Comparison of ENCODE assay signal across 16 cellular contexts in the genomic region with DNA sequence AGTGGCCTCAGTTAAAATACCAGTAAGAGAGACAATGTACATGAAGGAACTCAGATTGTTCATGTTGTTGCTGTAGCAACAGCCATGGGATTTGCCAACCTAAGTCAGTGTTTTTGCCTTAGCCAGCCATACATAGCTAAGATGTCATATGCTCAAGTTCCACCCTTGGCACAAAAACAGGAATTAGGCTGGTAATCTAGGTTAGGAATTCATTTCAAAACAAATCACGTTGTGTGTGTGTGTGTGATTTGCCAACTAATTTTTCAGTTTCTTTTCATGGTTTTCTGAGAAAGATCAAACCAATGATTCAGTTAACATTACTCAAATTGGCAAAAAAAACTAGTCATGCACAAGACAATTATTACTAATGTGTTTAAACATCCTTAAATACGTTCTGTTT.
A peak's percentile ranks its signal among the peaks of the same experiment; 100 is the strongest.
DNase-seq lines count a peak whose midpoint lies in the region; ATAC-seq, FAIRE-seq and TF ChIP-seq lines count a peak whose summit lies in the region.
"Had no signal": no experiment of that assay in that cellular context is flagged by ENCODE, and none has a peak within 500 bp of the region (broad histone marks: within the 10 kb centered on the region; RNA-seq: fewer than 3 reads in every experiment).

No MANE protein-coding gene starts in this region.

- H3K4me3 ChIP-seq in cardiac fibroblast (replicated peaks in 1 of 2; ENCODE audit: low read depth in 2 of 2, low read length in 2 of 2) = no peak overlapping the region
- no peak overlapping the region for H3K4me3 ChIP-seq in body of pancreas
- H3K4me3 ChIP-seq: heart left ventricle had no signal

- TF ChIP-seq POLR2A in body of pancreas (IDR thresholded peaks at IDR 0.05) = no peak

- no peak for DNase-seq in D721Med (ENCODE audit: insufficient read length, low spot score)
- DNase-seq in M059J (ENCODE audit: low read depth) = peak; percentile 72
- peak; percentile 90 to 95 for DNase-seq in cardiac fibroblast (ENCODE audit: low read depth in 2 of 2)
- peak; percentile 37 to 40 for DNase-seq in lung microvascular endothelial cell (ENCODE audit: low read depth in 2 of 2)
- no peak for DNase-seq in activated naive CD8-positive, alpha-beta T cell treated with anti-CD3 and anti-CD28 coated beads for 36 hours
- no peak for DNase-seq in body of pancreas
- no peak for DNase-seq in NCI-H2029 treated with DMSO at 0.1 percent for 48 hours (lab: John Stamatoyannopoulos, UW)
- no peak for DNase-seq in posterior vena cava (ENCODE audit: low spot score)
- DNase-seq: activated effector memory CD4-positive, alpha-beta T cell treated with Interleukin-2 at 50 U/mL for 16 hours; Calu3; heart left ventricle; NCI-H526 treated with DMSO at 0.1 percent for 48 hours; stimulated activated CD4-positive, alpha-beta T cell treated with anti-CD3 and anti-CD28 coated beads, Interleukin-4, amount 100 ng/mL, for 24 hours had no signal

- H3K4me1 Mint-ChIP-seq in activated naive CD8-positive, alpha-beta T cell treated with anti-CD3 and anti-CD28 coated beads for 36 hours = no peaks in the 10 kb centered on the region

- H3K4me1 ChIP-seq in body of pancreas = no peaks in the 10 kb centered on the region
- H3K4me1 ChIP-seq: parathyroid adenoma had no signal

- no peaks in the 10 kb centered on the region for H3K9me3 Mint-ChIP-seq in activated naive CD8-positive, alpha-beta T cell treated with anti-CD3 and anti-CD28 coated beads for 36 hours
- H3K9me3 Mint-ChIP-seq: dendritic cell treated with granulocyte-macrophage colony-stimulating factor and Interleukin-4, amounts not matched to agents 40 ng/mL and 50 ng/mL, for 4 days; stimulated activated naive CD8-positive, alpha-beta T cell treated with anti-CD3 and anti-CD28 coated beads, Interleukin-15, Interleukin-2, amounts not matched to agents 100 ng/mL and 50 ng/mL, for 24 hours had no signal

- no peak for ATAC-seq in body of pancreas
- ATAC-seq: heart left ventricle had no signal

- no peak for TF ChIP-seq CTCF in D721Med (IDR thresholded peaks at IDR 0.05; ENCODE audit: insufficient read depth, missing control alignments)
- TF ChIP-seq CTCF in cardiac fibroblast (IDR thresholded peaks at IDR 0.05; ENCODE audit: low read depth, low read length) = no peak
- no peak for TF ChIP-seq CTCF in body of pancreas (IDR thresholded peaks at IDR 0.05)

- H3K9me3 ChIP-seq in body of pancreas = no peaks in the 10 kb centered on the region
- H3K9me3 ChIP-seq: heart left ventricle had no signal

- WGBS in body of pancreas, 2 donors = 11 to 20% methylated on average over 2 of the region's 2 CpGs

- no peaks in the 10 kb centered on the region for H3K36me3 ChIP-seq in body of pancreas (replicated peaks in 1 of 2; ENCODE audit: insufficient read depth in 1 of 2, low read depth in 2 of 2)
- H3K36me3 ChIP-seq: heart left ventricle had no signal

- no peak overlapping the region for H3K4me3 Mint-ChIP-seq in activated naive CD8-positive, alpha-beta T cell treated with anti-CD3 and anti-CD28 coated beads for 36 hours
- H3K4me3 Mint-ChIP-seq: dendritic cell treated with granulocyte-macrophage colony-stimulating factor and Interleukin-4, amounts not matched to agents 40 ng/mL and 50 ng/mL, for 4 days; stimulated activated naive CD8-positive, alpha-beta T cell treated with anti-CD3 and anti-CD28 coated beads, Interleukin-15, Interleukin-2, amounts not matched to agents 100 ng/mL and 50 ng/mL, for 24 hours had no signal

- H3K27me3 Mint-ChIP-seq in activated naive CD8-positive, alpha-beta T cell treated with anti-CD3 and anti-CD28 coated beads for 36 hours = peaks cover 18% of the 10 kb centered on the region
- H3K27me3 Mint-ChIP-seq: dendritic cell treated with granulocyte-macrophage colony-stimulating factor and Interleukin-4, amounts not matched to agents 40 ng/mL and 50 ng/mL, for 4 days had no signal

- intact Hi-C loops in body of pancreas (cut with DNase I) (no loop called here), posterior vena cava (cut with DNase I) (no loop called here)

- no peaks in the 10 kb centered on the region for H3K36me3 Mint-ChIP-seq in activated naive CD8-positive, alpha-beta T cell treated with anti-CD3 and anti-CD28 coated beads for 36 hours

- no peak overlapping the region for H3K27ac Mint-ChIP-seq in activated naive CD8-positive, alpha-beta T cell treated with anti-CD3 and anti-CD28 coated beads for 36 hours
- H3K27ac Mint-ChIP-seq: dendritic cell treated with granulocyte-macrophage colony-stimulating factor and Interleukin-4, amounts not matched to agents 40 ng/mL and 50 ng/mL, for 4 days; stimulated activated naive CD8-positive, alpha-beta T cell treated with anti-CD3 and anti-CD28 coated beads, Interleukin-15, Interleukin-2, amounts not matched to agents 100 ng/mL and 50 ng/mL, for 24 hours had no signal

- H3K27me3 ChIP-seq in body of pancreas = no peaks in the 10 kb centered on the region
- H3K27me3 ChIP-seq: heart left ventricle had no signal

- FAIRE-seq in D721Med (lab: Jason Lieb, UNC) = peak; percentile 41

- H3K27ac ChIP-seq in body of pancreas = no peak overlapping the region
- H3K27ac ChIP-seq: heart left ventricle, parathyroid adenoma had no signal

Comparison
In these comparisons a context has a peak if more than half of its experiments do, and no peak if none do; other contexts are left out.
1. DNase-seq: peak in M059J (single experiment), cardiac fibroblast (2 of 2) and lung microvascular endothelial cell (2 of 2); none in D721Med (single experiment), activated naive CD8-positive, alpha-beta T cell treated with anti-CD3 and anti-CD28 coated beads for 36 hours (single experiment), body of pancreas (0 of 4), NCI-H2029 treated with DMSO at 0.1 percent for 48 hours (single experiment) and posterior vena cava (single experiment).